9 cellular contexts compared by ENCODE assay signal in genomic region chr6:42891199-42891722, GRCh38. TPM values are rescaled to one million over a fixed set of nuclear protein-coding genes. Genes with fewer than 3 reads are reported as not detected.
DNase-seq lines count a peak whose midpoint lies in the region; ATAC-seq, FAIRE-seq and TF ChIP-seq lines count a peak whose summit lies in the region.
"Had no signal": no experiment of that assay in that cellular context is flagged by ENCODE, and none has a peak within 500 bp of the region (broad histone marks: within the 10 kb centered on the region; RNA-seq: fewer than 3 reads in every experiment).

No MANE protein-coding gene starts in this region.

- WGBS in esophagus squamous epithelium, 2 donors: 34 to 43% methylated on average over 13 to 15 of the region's 17 CpGs
- WGBS in pancreas, 2 donors: 28 to 31% methylated on average over 17 of the region's 17 CpGs

- peaks cover 15% of the 10 kb centered on the region for H3K4me1 Mint-ChIP-seq in Caco-2 (ENCODE audit: low read depth, unreplicated experiment)

- intact Hi-C loops in Caco-2 (cut with micrococcal nuclease; ENCODE audit: unreplicated experiment): loop anchor here (5.0 kb wide), 1 partner anchor 144 kb away; the partner anchor contains the start of gene TBCC
- intact Hi-C loops in esophagus squamous epithelium (cut with DNase I): no loop called here
- intact Hi-C loops in pancreas (cut with DNase I): no loop called here

- H3K27me3 ChIP-seq in Caco-2 (replicated peaks; ENCODE audit: control insufficient read depth, insufficient read depth, low read length): no peaks in the 10 kb centered on the region
- no peaks in the 10 kb centered on the region for H3K27me3 ChIP-seq in RWPE2 (ENCODE audit: insufficient read depth, poor library complexity, severe bottlenecking)
- H3K27me3 ChIP-seq in esophagus squamous epithelium: no peaks in the 10 kb centered on the region
- H3K27me3 ChIP-seq in pancreas: no peaks in the 10 kb centered on the region

- peak overlapping the region; percentile 89 for H3K27ac Mint-ChIP-seq in Caco-2 (ENCODE audit: unreplicated experiment)

- H3K36me3 ChIP-seq in Caco-2 (ENCODE audit: control insufficient read depth, insufficient read depth, low read length) (no peaks in the 10 kb centered on the region), RWPE2 (ENCODE audit: low read depth) (peaks cover 17% of the 10 kb centered on the region), esophagus squamous epithelium (peaks cover 0 to 29% (median 3%) of the 10 kb centered on the region in 3 donors), pancreas (no peaks in the 10 kb centered on the region)

- BruUV-seq in Caco-2 (replicated peaks; lab: Mats Ljungman, UMichigan): no TSS peak

- POLR2A ChIA-PET in Caco-2 (lab: Charles Lee): interaction anchor here (0.5 to 1.9 kb wide), 4 partner anchors 12 to 231 kb away, joined by 3 to 13 read pairs (median 4); partner anchors contain the start of genes CUL7 and RPL7L1

- peak overlapping the region; percentile 98 for H3K27ac ChIP-seq in RWPE2 (ENCODE audit: poor library complexity, severe bottlenecking)
- H3K27ac ChIP-seq in esophagus squamous epithelium: peak overlapping the region; percentile 92 to 98 (median 97)
- H3K27ac ChIP-seq in pancreas: peak overlapping the region; percentile 84 to 89 (median 86)

- CTCF ChIA-PET in Caco-2 (lab: Charles Lee): interaction anchor here (1.0 kb wide), 1 partner anchor 12 kb away, joined by 9 read pairs; the partner anchor contains the start of gene RPL7L1

- TF ChIP-seq POLR2A in esophagus squamous epithelium (IDR thresholded peaks at IDR 0.05): no peak

- no peaks in the 10 kb centered on the region for H3K27me3 Mint-ChIP-seq in Caco-2 (ENCODE audit: insufficient read depth, unreplicated experiment)

- TF ChIP-seq CTCF in Caco-2 (IDR thresholded peaks at IDR 0.05; ENCODE audit: insufficient read depth in 1 of 2, low read depth in 1 of 2, low read length in 1 of 2, severe bottlenecking in 1 of 2, unreplicated experiment in 1 of 2) (no peak), RWPE2 (IDR thresholded peaks at IDR 0.05; ENCODE audit: poor library complexity, severe bottlenecking) (no peak), esophagus squamous epithelium (IDR thresholded peaks at IDR 0.05) (no peak), pancreas (IDR thresholded peaks at IDR 0.05) (no peak)

- DNase-seq in Caco-2: no peak
- DNase-seq in RWPE2 (ENCODE audit: low spot score): no peak
- no peak for DNase-seq in esophagus squamous epithelium (lab: John Stamatoyannopoulos, UW)
- no peak for DNase-seq in pancreas
- DNase-seq in ureter (ENCODE audit: low spot score): no peak
- DNase-seq in NCI-H226: no peak

- FAIRE-seq in pancreas (lab: Jason Lieb, UNC): no peak

- H3K9me3 Mint-ChIP-seq in Caco-2 (ENCODE audit: unreplicated experiment): no peaks in the 10 kb centered on the region

- 0 out of 2 replicates have a peak, but pooled peaks cover 5% of the 10 kb centered on the region for H3K4me1 ChIP-seq in Caco-2
- peaks cover 13% of the 10 kb centered on the region for H3K4me1 ChIP-seq in RWPE2 (ENCODE audit: insufficient read depth, poor library complexity, severe bottlenecking)
- peaks cover 9 to 28% (median 10%) of the 10 kb centered on the region in 3 donors for H3K4me1 ChIP-seq in esophagus squamous epithelium
- peaks cover 0 to 5% (median 3%) of the 10 kb centered on the region in 3 donors for H3K4me1 ChIP-seq in pancreas

- H3K4me3 Mint-ChIP-seq in Caco-2 (ENCODE audit: unreplicated experiment): peak overlapping the region; percentile 94

- ATAC-seq in RWPE2 (ENCODE audit: low read depth): no peak
- no peak for ATAC-seq in pancreas
- ATAC-seq in GM18867 (IDR thresholded peaks at IDR 0.05; ENCODE audit: unreplicated experiment): no peak
- ATAC-seq in HG02759 (IDR thresholded peaks at IDR 0.05; ENCODE audit: unreplicated experiment): no peak

- H3K4me3 ChIP-seq in Caco-2 (ENCODE audit: low read depth, low read length): peak overlapping the region; percentile 73
- H3K4me3 ChIP-seq in RWPE2 (ENCODE audit: severe bottlenecking): peak overlapping the region; percentile 75
- peak overlapping the region; percentile 59 to 97 (median 90) for H3K4me3 ChIP-seq in esophagus squamous epithelium
- peak overlapping the region; percentile 69 to 96 (median 89) for H3K4me3 ChIP-seq in pancreas

- peaks cover 37% of the 10 kb centered on the region for H3K36me3 Mint-ChIP-seq in Caco-2 (ENCODE audit: insufficient read depth, unreplicated experiment)

- H3K9me3 ChIP-seq in Caco-2: no peaks in the 10 kb centered on the region
- H3K9me3 ChIP-seq in RWPE2 (ENCODE audit: severe bottlenecking): no peaks in the 10 kb centered on the region
- no peaks in the 10 kb centered on the region for H3K9me3 ChIP-seq in esophagus squamous epithelium
- H3K9me3 ChIP-seq in pancreas: no peaks in the 10 kb centered on the region

RNA-seq across cellular contexts. Expression of gene RPL7L1, which starts 11.8 kb away (rescaled TPM):
- total RNA-seq in Caco-2 (2022) (103 and 110 TPM in 2 replicates), esophagus squamous epithelium (100 to 1,000 TPM in 1 of 4 donors, 10 to 100 TPM in 3; 67.4 to 122 (median 92.2) TPM), pancreas (10 to 100 TPM; 23.7 to 43.9 (median 39.2) TPM), ureter (73.4 TPM)
- 10 to 100 TPM; 29.5 to 34.4 TPM for polyA plus RNA-seq in pancreas

RNA-seq across cellular contexts. Expression of gene PTCRA, which starts 24.6 kb away (rescaled TPM):
- total RNA-seq in Caco-2 (2022) (not detected in 2 replicates), esophagus squamous epithelium (not detected), pancreas (under 1 TPM in 1 of 6 donors, not detected in 5; 0.66 TPM), ureter (0.55 TPM)
- polyA plus RNA-seq in pancreas: not detected
- total RNA-seq: pulmonary artery endothelial cell had no signal

RNA-seq across cellular contexts. Expression of gene CNPY3, which starts 38.0 kb away (rescaled TPM):
- 49.2 and 56.1 TPM in 2 replicates for total RNA-seq in Caco-2 (2022)
- total RNA-seq in esophagus squamous epithelium: 10 to 100 TPM; 10.3 to 24.6 (median 17.7) TPM
- total RNA-seq in pancreas: 10 to 100 TPM; 28.3 to 59.7 (median 34.1) TPM
- 10 to 100 TPM; 41.9 to 55.4 TPM for polyA plus RNA-seq in pancreas
- total RNA-seq in ureter: 45.6 TPM
